In genomic region chr1:150516616-150517015, GRCh38 we compare ENCODE assay signal across 9 cellular contexts. TPM values are rescaled to one million over a fixed set of nuclear protein-coding genes. Genes with fewer than 3 reads are reported as not detected.
DNase-seq lines count a peak whose midpoint lies in the region; ATAC-seq and TF ChIP-seq lines count a peak whose summit lies in the region.
"Had no signal": no experiment of that assay in that cellular context is flagged by ENCODE, and none has a peak within 500 bp of the region (broad histone marks: within the 10 kb centered on the region; RNA-seq: fewer than 3 reads in every experiment).

No MANE protein-coding gene starts in this region.

- ATAC-seq in mucosa of descending colon (peak; percentile 3), HG03432 (IDR thresholded peaks at IDR 0.05; ENCODE audit: unreplicated experiment) (no peak)

- peaks cover 10% of the 10 kb centered on the region for H3K36me3 ChIP-seq in adipocyte (ENCODE audit: control insufficient read depth, insufficient read depth, low read length, severe bottlenecking)
- no peaks in the 10 kb centered on the region for H3K36me3 ChIP-seq in mucosa of descending colon (ENCODE audit: low read depth)

- DNase-seq in DMS114 treated with DMSO at 0.1 percent for 48 hours (lab: John Stamatoyannopoulos, UW; ENCODE audit: unreplicated experiment) (peak; percentile 55), LNCaP clone FGC (ENCODE audit: low read depth) (no peak), adipocyte (ENCODE audit: low read depth) (no peak), mucosa of descending colon (peak in 1 of 3 donors; percentile 25), hypothalamus (lab: John Stamatoyannopoulos, UW) (no peak), NCI-H2196 (lab: John Stamatoyannopoulos, UW; ENCODE audit: unreplicated experiment) (no peak)
- DNase-seq in activated effector memory CD4-positive, alpha-beta T cell treated with Interleukin-2 at 50 U/mL for 16 hours, result no peak

- H3K4me3 ChIP-seq in LNCaP clone FGC (ENCODE audit: low read depth, low read length) (peak overlapping the region; percentile 60), adipocyte (ENCODE audit: low read length) (peak overlapping the region; percentile 94), mucosa of descending colon (no peak overlapping the region)

- peak overlapping the region; percentile 86 for H3K9ac ChIP-seq in adipocyte (ENCODE audit: low read length)

- no peaks in the 10 kb centered on the region for H3K9me3 ChIP-seq in adipocyte (ENCODE audit: control insufficient read depth, low read length)
- H3K9me3 ChIP-seq in mucosa of descending colon, result no peaks in the 10 kb centered on the region

- H3K27me3 ChIP-seq in adipocyte (replicated peaks; ENCODE audit: control insufficient read depth, insufficient read depth, low read length), result no peaks in the 10 kb centered on the region

- intact Hi-C loops in mucosa of descending colon (cut with DNase I, micrococcal nuclease), result no loop called here

- TF ChIP-seq CTCF in LNCaP clone FGC (IDR thresholded peaks at IDR 0.05; ENCODE audit: control insufficient read depth, extremely low read depth, insufficient read depth), result no peak
- TF ChIP-seq CTCF in mucosa of descending colon (IDR thresholded peaks at IDR 0.05), result no peak

- peaks cover 9% of the 10 kb centered on the region for H3K4me1 ChIP-seq in adipocyte (ENCODE audit: control insufficient read depth, insufficient read depth, low read length)
- H3K4me1 ChIP-seq in mucosa of descending colon (ENCODE audit: low read depth), result peaks cover 16% of the 10 kb centered on the region

RNA-seq across cellular contexts. Expression of gene FALEC, which starts 1.1 kb away (rescaled TPM):
- not detected for total RNA-seq in mucosa of descending colon
- total RNA-seq: NCI-H460 had no signal

RNA-seq across cellular contexts. Expression of gene ECM1, which starts 8.7 kb away (rescaled TPM):
- 10 to 100 TPM in 1 of 3 donors, 1 to 10 TPM in 2; 3.4 to 11.0 (median 8.8) TPM for total RNA-seq in mucosa of descending colon

RNA-seq across cellular contexts. Expression of gene TARS2, which starts 29.4 kb away (rescaled TPM):
- 10 to 100 TPM; 15.9 to 20.2 (median 20.0) TPM for total RNA-seq in mucosa of descending colon

RNA-seq across cellular contexts. Expression of gene ADAMTSL4, which starts 32.6 kb away (rescaled TPM):
- total RNA-seq in mucosa of descending colon, result 10 to 100 TPM in 2 of 3 donors, 1 to 10 TPM in 1; 3.4 to 37.1 (median 10.2) TPM
